9 cellular contexts compared by ENCODE assay signal in genomic region chr4:144174401-144175067, GRCh38. TPM values are rescaled to one million over a fixed set of nuclear protein-coding genes. Genes with fewer than 3 reads are reported as not detected.
DNase-seq lines count a peak whose midpoint lies in the region; TF ChIP-seq lines count a peak whose summit lies in the region.
"Had no signal": no experiment of that assay in that cellular context is flagged by ENCODE, and none has a peak within 500 bp of the region (broad histone marks: within the 10 kb centered on the region; RNA-seq: fewer than 3 reads in every experiment).

No MANE protein-coding gene starts in this region.

- no peaks in the 10 kb centered on the region for H3K27me3 ChIP-seq in GM06990 (replicated peaks; ENCODE audit: control insufficient read depth, insufficient read depth, low read length)
- no peaks in the 10 kb centered on the region for H3K27me3 ChIP-seq in stomach

- TF ChIP-seq CTCF in AG09309 (IDR thresholded peaks at IDR 0.05; ENCODE audit: control insufficient read depth, insufficient read depth, low read depth, low read length, missing control alignments), result no peak
- TF ChIP-seq CTCF in GM06990 (IDR thresholded peaks at IDR 0.05; ENCODE audit: insufficient read depth, low read length, poor library complexity, severe bottlenecking), result peak; percentile 23
- peak in 3 of 7 experiments; percentile 16 to 35 (median 33) for TF ChIP-seq CTCF in stomach (IDR thresholded peaks at IDR 0.05)

- WGBS in stomach, 5 donors, result 0 to 5% (median 3%) methylated on average over 5 of the region's 5 CpGs

- no peak for TF ChIP-seq POLR2A in stomach (IDR thresholded peaks at IDR 0.05)

- DNase-seq in AG09309 (ENCODE audit: low read depth) (peak; percentile 17), GM06990 (ENCODE audit: extremely low read depth, insufficient read length) (peak; percentile 28), HCEC 1CT (peak; percentile 26), Kasumi-1 (lab: John Stamatoyannopoulos, UW) (peak; percentile 71 to 89), SK-N-MC (ENCODE audit: low read depth, low spot score) (peak; percentile 52), midbrain (lab: John Stamatoyannopoulos, UW) (peak; percentile 73), stomach (no peak)
- peak; percentile 7 for DNase-seq in effector CD4-positive, alpha-beta T cell

- intact Hi-C loops in stomach (cut with DNase I; ENCODE audit: low total_unique reads), result no loop called here

- no peak overlapping the region for H3K27ac ChIP-seq in SK-N-MC
- H3K27ac ChIP-seq in stomach, result peak overlapping the region in 1 of 5 donors; percentile 30

- H3K9me3 ChIP-seq in SK-N-MC (ENCODE audit: low read depth, low read length) (no peaks in the 10 kb centered on the region), stomach (no peaks in the 10 kb centered on the region)

- no peak for TF ChIP-seq EP300 in stomach (IDR thresholded peaks at IDR 0.05)

- H3K4me3 ChIP-seq in AG09309 (ENCODE audit: control insufficient read depth, low read depth, low read length), result no peak overlapping the region
- no peak overlapping the region for H3K4me3 ChIP-seq in GM06990 (replicated peaks; ENCODE audit: low read depth, low read length)
- H3K4me3 ChIP-seq in SK-N-MC, result no peak overlapping the region
- H3K4me3 ChIP-seq in stomach, result no peak overlapping the region

- peaks cover 0 to 7% (median 2%) of the 10 kb centered on the region in 4 donors for H3K4me1 ChIP-seq in stomach

- H3K9ac ChIP-seq in SK-N-MC (ENCODE audit: insufficient read length), result no peak overlapping the region

- no peaks in the 10 kb centered on the region for H3K36me3 ChIP-seq in GM06990 (ENCODE audit: control insufficient read depth, insufficient read depth, low read length)
- no peaks in the 10 kb centered on the region for H3K36me3 ChIP-seq in SK-N-MC (ENCODE audit: insufficient read depth, low read length)
- no peaks in the 10 kb centered on the region for H3K36me3 ChIP-seq in stomach

RNA-seq across cellular contexts. Expression of gene GYPA, which starts 34.0 kb away (rescaled TPM):
- 1 to 10 TPM in 1 of 5 donors, not detected in 4; 4.2 TPM for total RNA-seq in stomach
- not detected for polyA plus RNA-seq in stomach
- total RNA-seq: T-helper 1 cell treated with Interleukin-12 subunit alpha and Interleukin-12 subunit beta and Interleukin-4 antibody, amounts not matched to agents 30 ng/mL and 1 ng/mL, for 36 hours had no signal
